8 cellular contexts compared by ENCODE assay signal in genomic region chr1:9128520-9129371, GRCh38. TPM values are rescaled to one million over a fixed set of nuclear protein-coding genes. Genes with fewer than 3 reads are reported as not detected.
DNase-seq lines count a peak whose midpoint lies in the region; ATAC-seq, FAIRE-seq and TF ChIP-seq lines count a peak whose summit lies in the region.

GPR157 (minus strand) TSS chr1:9129102; CDS start chr1:9129027, 75 bp downstream.

- no peaks in the 10 kb centered on the region for H3K27me3 ChIP-seq in SJSA1 (replicated peaks)
- no peaks in the 10 kb centered on the region for H3K27me3 ChIP-seq in pancreas

- CTCF ChIA-PET in activated naive CD4-positive, alpha-beta T cell treated with anti-CD3 and anti-CD28 coated beads, Interleukin-2, amount 10 ng/mL, durations not matched to agents 7 days and 5 days (lab: Charles Lee): interaction anchor here (1.3 to 1.5 kb wide), 2 partner anchors 13 to 17 kb away, joined by 5 to 10 read pairs; no protein-coding TSS in a partner anchor

- TF ChIP-seq CTCF in C4-2B (conservative IDR thresholded peaks at IDR 0.05) (no peak; the same call in 1 of the 2 replicates), glutamatergic neuron (IDR thresholded peaks at IDR 0.05; ENCODE audit: partially characterized antibody, unreplicated experiment) (no peak), pancreas (IDR thresholded peaks at IDR 0.05) (no peak), type B pancreatic cell (conservative IDR thresholded peaks at IDR 0.05) (peak; percentile 18)

- H3K36me3 Mint-ChIP-seq in activated naive CD4-positive, alpha-beta T cell treated with anti-CD3 and anti-CD28 coated beads, Interleukin-2, amount 10 ng/mL, durations not matched to agents 7 days and 5 days: no peaks in the 10 kb centered on the region
- H3K36me3 Mint-ChIP-seq in glutamatergic neuron (ENCODE audit: unreplicated experiment) (no peaks in the 10 kb centered on the region), type B pancreatic cell (no peaks in the 10 kb centered on the region)

- no peaks in the 10 kb centered on the region for H3K9me3 Mint-ChIP-seq in activated naive CD4-positive, alpha-beta T cell treated with anti-CD3 and anti-CD28 coated beads, Interleukin-2, amount 10 ng/mL, durations not matched to agents 7 days and 5 days
- H3K9me3 Mint-ChIP-seq in glutamatergic neuron (ENCODE audit: unreplicated experiment) (no peaks in the 10 kb centered on the region), type B pancreatic cell (peaks cover 6% of the 10 kb centered on the region)

- peak within 1 kb of the TSS; percentile 78 for H3K4me3 ChIP-seq in SJSA1
- peak within 1 kb of the TSS; percentile 32 to 77 (median 55) for H3K4me3 ChIP-seq in pancreas

- WGBS in pancreas, 2 donors: 1% methylated on average over 55 to 102 of the region's 102 CpGs

- H3K4me3 Mint-ChIP-seq in activated naive CD4-positive, alpha-beta T cell treated with anti-CD3 and anti-CD28 coated beads, Interleukin-2, amount 10 ng/mL, durations not matched to agents 7 days and 5 days: peak within 1 kb of the TSS; percentile 83
- H3K4me3 Mint-ChIP-seq in glutamatergic neuron (ENCODE audit: unreplicated experiment) (peak within 1 kb of the TSS; percentile 85), type B pancreatic cell (peak within 1 kb of the TSS; percentile 91)

- peaks cover 36% of the 10 kb centered on the region for H3K4me1 Mint-ChIP-seq in activated naive CD4-positive, alpha-beta T cell treated with anti-CD3 and anti-CD28 coated beads, Interleukin-2, amount 10 ng/mL, durations not matched to agents 7 days and 5 days
- H3K4me1 Mint-ChIP-seq in glutamatergic neuron (ENCODE audit: low read depth, unreplicated experiment) (no peaks in the 10 kb centered on the region), type B pancreatic cell (ENCODE audit: unreplicated experiment) (peaks cover 15% of the 10 kb centered on the region)

- ATAC-seq in HG03442 (IDR thresholded peaks at IDR 0.05; ENCODE audit: unreplicated experiment) (peak; percentile 60), pancreas (peak; percentile 91 to 96 (median 92))

- H3K4me1 ChIP-seq in SJSA1 (replicated peaks) (peaks cover 17% of the 10 kb centered on the region), pancreas (peaks cover 0 to 18% (median 14%) of the 10 kb centered on the region in 3 donors)

- H3K27me3 Mint-ChIP-seq in activated naive CD4-positive, alpha-beta T cell treated with anti-CD3 and anti-CD28 coated beads, Interleukin-2, amount 10 ng/mL, durations not matched to agents 7 days and 5 days: peaks cover 49% of the 10 kb centered on the region
- H3K27me3 Mint-ChIP-seq in glutamatergic neuron (ENCODE audit: unreplicated experiment): no peaks in the 10 kb centered on the region
- H3K27me3 Mint-ChIP-seq in type B pancreatic cell: peaks cover 7% of the 10 kb centered on the region

- peak within 1 kb of the TSS; percentile 68 for H3K27ac Mint-ChIP-seq in activated naive CD4-positive, alpha-beta T cell treated with anti-CD3 and anti-CD28 coated beads, Interleukin-2, amount 10 ng/mL, durations not matched to agents 7 days and 5 days
- no peak within 1 kb of the TSS for H3K27ac Mint-ChIP-seq in glutamatergic neuron (ENCODE audit: unreplicated experiment)
- H3K27ac Mint-ChIP-seq in type B pancreatic cell: peak within 1 kb of the TSS; percentile 97

- intact Hi-C loops in pancreas (cut with DNase I): no loop called here

- no peak for FAIRE-seq in pancreas (lab: Jason Lieb, UNC)

- no peaks in the 10 kb centered on the region for H3K9me3 ChIP-seq in SJSA1 (replicated peaks)
- no peaks in the 10 kb centered on the region for H3K9me3 ChIP-seq in pancreas

- H3K27ac ChIP-seq in C4-2B (peak within 1 kb of the TSS; percentile 88), SJSA1 (peak within 1 kb of the TSS; percentile 23; the same call in 1 of the 2 replicates), pancreas (peak within 1 kb of the TSS; percentile 45 to 81 (median 72))

- DNase-seq in GM19240 (ENCODE audit: insufficient read length, low spot score) (peak; percentile 82), SJSA1 (ENCODE audit: low read depth in 1 of 2, low spot score in 2 of 2) (peak; percentile 64 to 86), glutamatergic neuron (peak; percentile 68), pancreas (peak; percentile 85 to 98 (median 93)), type B pancreatic cell (ENCODE audit: extremely low spot score, unreplicated experiment) (peak; percentile 79)
- peak; percentile 88 for DNase-seq in activated naive CD4-positive, alpha-beta T cell treated with anti-CD3 and anti-CD28 coated beads, Interleukin-2, amount 10 ng/mL, durations not matched to agents 7 days and 5 days

- H3K36me3 ChIP-seq in SJSA1 (peaks cover 3% of the 10 kb centered on the region; the same call in 1 of the 2 replicates), pancreas (no peaks in the 10 kb centered on the region)

RNA-seq across cellular contexts. Expression of gene GPR157, which starts in this region (rescaled TPM):
- total RNA-seq in SJSA1 (2014; rRNA removed; shearing (Covaris generic)): 6.0 and 6.5 TPM in 2 replicates
- 0.76 TPM for total RNA-seq in glutamatergic neuron (ENCODE audit: unreplicated experiment)
- 1 to 10 TPM; 3.5 to 6.2 (median 5.3) TPM for total RNA-seq in pancreas
- 1 to 10 TPM; 2.1 to 2.6 TPM for polyA plus RNA-seq in pancreas
- total RNA-seq in type B pancreatic cell (ENCODE audit: low replicate concordance): 7.7 and 26.6 TPM in 2 replicates

Comparison
In these comparisons a context has a peak if more than half of its experiments do, and no peak if none do; other contexts are left out.
1. Peak in every context shown above with its lines: DNase-seq, ATAC-seq, H3K4me3 ChIP-seq and H3K27ac ChIP-seq.
2. Peak in DNase-seq in glutamatergic neuron; RNA of the gene not detected or under 1 TPM.
3. H3K27ac ChIP-seq: peak in every context shown above with its lines; median percentile 88 in C4-2B; 72 in pancreas; 23 in SJSA1.